In the genomic region with DNA sequence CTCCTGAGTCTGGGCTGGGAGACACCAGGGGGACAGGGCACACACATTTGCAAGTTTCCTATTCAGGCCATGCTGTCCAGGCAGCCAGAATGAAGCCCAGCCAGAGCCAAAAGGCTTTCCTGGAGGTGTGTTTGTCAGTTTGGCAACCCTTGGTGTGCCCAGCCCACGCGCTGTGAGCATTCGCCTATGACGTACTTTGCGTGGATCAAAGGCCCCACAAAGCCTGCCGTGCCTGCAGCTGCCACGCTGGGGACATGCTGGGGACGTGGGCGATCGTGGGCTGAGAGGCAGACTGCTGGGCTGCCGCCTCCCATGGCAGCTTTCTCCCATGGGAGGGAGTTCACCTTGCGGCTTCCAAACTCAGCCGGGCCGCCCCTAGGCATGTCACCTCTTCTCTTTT, we compare ENCODE assay signal across 1 cellular context.
TF ChIP-seq lines count a peak whose summit lies in the region.

No MANE protein-coding gene starts in this region.

TF ChIP-seq in H1, 55 proteins besides CTCF, POLR2A, EP300 and RAD21:
- TF ChIP-seq GABPA (IDR thresholded peaks at IDR 0.05; ENCODE audit: borderline replicate concordance, insufficient read depth, low read length) (no peak), CHD1 (IDR thresholded peaks at IDR 0.05; ENCODE audit: low read depth, low read length) (no peak), JUN (IDR thresholded peaks at IDR 0.05; ENCODE audit: low read depth, low read length) (no peak), RXRA (IDR thresholded peaks at IDR 0.05; ENCODE audit: insufficient read depth, low read depth, low read length) (no peak), HDAC6 (IDR thresholded peaks at IDR 0.05; ENCODE audit: low read depth, low read length) (no peak), KDM5A (IDR thresholded peaks at IDR 0.05; ENCODE audit: low read length) (no peak), POLR2AphosphoS5 (IDR thresholded peaks at IDR 0.05; ENCODE audit: low read depth, low read length) (no peak), SP1 (IDR thresholded peaks at IDR 0.05; ENCODE audit: low read depth, low read length) (no peak), TBP (IDR thresholded peaks at IDR 0.05; ENCODE audit: low read depth, low read length) (no peak), BACH1 (IDR thresholded peaks at IDR 0.05; ENCODE audit: low read length) (no peak), SUZ12 (IDR thresholded peaks at IDR 0.05; ENCODE audit: low read length) (no peak), EGR1 (IDR thresholded peaks at IDR 0.05; ENCODE audit: borderline replicate concordance, low read depth, low read length) (no peak), PHF8 (conservative IDR thresholded peaks at IDR 0.05; ENCODE audit: low read depth, low read length) (no peak), SAP30 (IDR thresholded peaks at IDR 0.05; ENCODE audit: insufficient read depth, insufficient replicate concordance, low read length) (no peak), KDM1A (IDR thresholded peaks at IDR 0.05; ENCODE audit: borderline replicate concordance, low read length) (no peak), CHD2 (IDR thresholded peaks at IDR 0.05; ENCODE audit: low read length) (no peak), TEAD4 (IDR thresholded peaks at IDR 0.05; ENCODE audit: low read depth, low read length) (no peak)
- TF ChIP-seq, protein P1, sequence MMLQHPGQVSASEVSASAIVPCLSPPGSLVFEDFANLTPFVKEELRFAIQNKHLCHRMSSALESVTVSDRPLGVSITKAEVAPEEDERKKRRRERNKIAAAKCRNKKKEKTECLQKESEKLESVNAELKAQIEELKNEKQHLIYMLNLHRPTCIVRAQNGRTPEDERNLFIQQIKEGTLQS (IDR thresholded peaks at IDR 0.05; ENCODE audit: insufficient read depth, low read depth, low read length): no peak
